In genomic region chr4:186149872-186150271, GRCh38 we compare ENCODE assay signal across 8 cellular contexts. TPM values are rescaled to one million over a fixed set of nuclear protein-coding genes. Genes with fewer than 3 reads are reported as not detected.
DNase-seq lines count a peak whose midpoint lies in the region; ATAC-seq and TF ChIP-seq lines count a peak whose summit lies in the region.

No MANE protein-coding gene starts in this region.

- H3K27ac ChIP-seq in psoas muscle, result no peak overlapping the region
- no peak overlapping the region for H3K27ac ChIP-seq in SJCRH30

- ATAC-seq in GM18909 (IDR thresholded peaks at IDR 0.05; ENCODE audit: poor library complexity, unreplicated experiment) (peak; percentile 34), psoas muscle (peak in 2 of 4 donors; percentile 29 to 62), HG02763 (IDR thresholded peaks at IDR 0.05; ENCODE audit: unreplicated experiment) (no peak)

- H3K36me3 ChIP-seq in psoas muscle (ENCODE audit: insufficient read depth in 1 of 2, low read depth in 1 of 2) (no peaks in the 10 kb centered on the region), SJCRH30 (no peaks in the 10 kb centered on the region), H7 (replicated peaks; ENCODE audit: control insufficient read depth, insufficient read depth, low read length) (no peaks in the 10 kb centered on the region)

- H3K9me3 ChIP-seq in psoas muscle, result no peaks in the 10 kb centered on the region
- H3K9me3 ChIP-seq in SJCRH30 (replicated peaks), result no peaks in the 10 kb centered on the region

- H3K4me1 ChIP-seq in psoas muscle (no peaks in the 10 kb centered on the region), SJCRH30 (no peaks in the 10 kb centered on the region)

- TF ChIP-seq CTCF in fibroblast of villous mesenchyme (IDR thresholded peaks at IDR 0.05; ENCODE audit: insufficient read depth, low read depth, low read length), result peak; percentile 50
- no peak for TF ChIP-seq CTCF in psoas muscle (IDR thresholded peaks at IDR 0.05)

- H3K27me3 ChIP-seq in psoas muscle (ENCODE audit: insufficient read depth in 3 of 3, low read length in 2 of 3), result no peaks in the 10 kb centered on the region
- no peaks in the 10 kb centered on the region for H3K27me3 ChIP-seq in SJCRH30
- peaks cover 17% of the 10 kb centered on the region for H3K27me3 ChIP-seq in H7 (ENCODE audit: control insufficient read depth, insufficient read depth, low read length)

- intact Hi-C loops in psoas muscle (cut with DNase I), result no loop called here

- DNase-seq in SKM-1 (lab: John Stamatoyannopoulos, UW; ENCODE audit: unreplicated experiment) (peak; percentile 48), fibroblast of villous mesenchyme (ENCODE audit: low read depth) (peak; percentile 33), psoas muscle (peak; percentile 78 to 81), SJCRH30 (no peak), H7 (no peak), NCI-H2107 (lab: John Stamatoyannopoulos, UW) (no peak)

- 53 to 63% (median 61%) methylated on average over 12 to 14 of the region's 14 CpGs for WGBS in psoas muscle, 3 donors

- H3K4me3 ChIP-seq in fibroblast of villous mesenchyme (ENCODE audit: low read depth, low read length), result no peak overlapping the region
- H3K4me3 ChIP-seq in psoas muscle, result peak overlapping the region; percentile 0
- no peak overlapping the region for H3K4me3 ChIP-seq in SJCRH30
- no peak overlapping the region for H3K4me3 ChIP-seq in H7 (ENCODE audit: insufficient read depth, low read depth, low read length)

RNA-seq across cellular contexts. Expression of gene CYP4V2, which starts 41.5 kb away (rescaled TPM):
- total RNA-seq in fibroblast of villous mesenchyme (12.9 and 15.1 TPM in 2 replicates), psoas muscle (1 to 10 TPM; 3.9 to 6.8 (median 4.8) TPM)
- 1 to 10 TPM; 2.6 to 5.1 (median 5.0) TPM for polyA plus RNA-seq in psoas muscle
- total RNA-seq in SJCRH30 (2014; rRNA removed; shearing (Covaris generic)), result 4.3 and 4.6 TPM in 2 replicates
- 2.9 and 3.3 TPM in 2 replicates for total RNA-seq in H7 (2014; rRNA removed; shearing (Covaris generic))

RNA-seq across cellular contexts. Expression of gene FAM149A, which starts 45.4 kb away (rescaled TPM):
- total RNA-seq in fibroblast of villous mesenchyme, result 0.43 and 0.64 TPM in 2 replicates
- 1 to 10 TPM; 3.3 to 9.0 (median 7.8) TPM for total RNA-seq in psoas muscle
- polyA plus RNA-seq in psoas muscle, result 1 to 10 TPM; 1.0 to 5.8 (median 3.4) TPM
- total RNA-seq in SJCRH30 (2014; rRNA removed; shearing (Covaris generic)), result 0.13 and 0.53 TPM in 2 replicates
- 13.9 and 19.2 TPM in 2 replicates for total RNA-seq in H7 (2014; rRNA removed; shearing (Covaris generic))

Comparison
In these comparisons a context has a peak if more than half of its experiments do, and no peak if none do; other contexts are left out.
1. DNase-seq: peak in SKM-1 (single experiment), fibroblast of villous mesenchyme (single experiment) and psoas muscle (2 of 2); none in SJCRH30 (0 of 2), H7 (single experiment) and NCI-H2107 (single experiment).